8 cellular contexts compared by ENCODE assay signal in genomic region chr12:47903927-47904646, GRCh38. TPM values are rescaled to one million over a fixed set of nuclear protein-coding genes. Genes with fewer than 3 reads are reported as not detected.
A peak's percentile ranks its signal among the peaks of the same experiment; 100 is the strongest.
DNase-seq lines count a peak whose midpoint lies in the region; ATAC-seq and TF ChIP-seq lines count a peak whose summit lies in the region.

No MANE protein-coding gene starts in this region.

- peak in 1 of 4 donors; percentile 21 for ATAC-seq in right lobe of liver
- no peak for ATAC-seq in HG03097 (IDR thresholded peaks at IDR 0.05; ENCODE audit: low FRiP score, unreplicated experiment)
- no peak for ATAC-seq in HG03457 (IDR thresholded peaks at IDR 0.05; ENCODE audit: unreplicated experiment)

- H3K4me3 ChIP-seq in breast epithelium (peak overlapping the region; percentile 56 to 76 (median 60)), right lobe of liver (peak overlapping the region; percentile 42 to 65 (median 60))

- H3K9me3 ChIP-seq in breast epithelium (no peaks in the 10 kb centered on the region), right lobe of liver (no peaks in the 10 kb centered on the region)

- H3K4me1 ChIP-seq in breast epithelium (peaks cover 0 to 20% of the 10 kb centered on the region in 2 donors), right lobe of liver (peaks cover 0 to 6% (median 0%) of the 10 kb centered on the region in 4 donors)

- peak; percentile 76 for DNase-seq in AG08395 (ENCODE audit: low spot score)
- peak; percentile 64 for DNase-seq in HS-27A (ENCODE audit: low read depth)
- DNase-seq in UCSD-AML1 (lab: John Stamatoyannopoulos, UW; ENCODE audit: unreplicated experiment), result peak; percentile 67
- peak in 1 of 2 donors; percentile 65 for DNase-seq in breast epithelium (ENCODE audit: low spot score in 2 of 2)
- DNase-seq in right lobe of liver, result peak in 1 of 3 donors; percentile 48
- peak; percentile 24 for DNase-seq in stimulated activated CD8-positive, alpha-beta memory T cell treated with anti-CD3 and anti-CD28 coated beads, Interleukin-15, amount 100 ng/mL, for 24 hours (ENCODE audit: low read depth)

- peak overlapping the region; percentile 84 to 87 for H3K27ac ChIP-seq in breast epithelium
- H3K27ac ChIP-seq in right lobe of liver, result no peak overlapping the region

- H3K36me3 ChIP-seq in breast epithelium (no peaks in the 10 kb centered on the region), right lobe of liver (no peaks in the 10 kb centered on the region)

- TF ChIP-seq POLR2A in breast epithelium (IDR thresholded peaks at IDR 0.05) (no peak), right lobe of liver (IDR thresholded peaks at IDR 0.05) (no peak)

- H3K27me3 ChIP-seq in breast epithelium, result no peaks in the 10 kb centered on the region
- H3K27me3 ChIP-seq in right lobe of liver, result no peaks in the 10 kb centered on the region

- intact Hi-C loops in breast epithelium (cut with DNase I; ENCODE audit: low total_unique reads), result loop anchor here (10.0 kb wide), 1 partner anchor 51 kb away; no protein-coding TSS in a partner anchor
- intact Hi-C loops in right lobe of liver (cut with DNase I), result no loop called here

- 22% methylated on average over 3 of the region's 6 CpGs for WGBS in right lobe of liver (ENCODE audit: insufficient coverage, low coverage, low lambda C conversion rate, missing lambda C conversion rate)

- TF ChIP-seq CTCF in breast epithelium (IDR thresholded peaks at IDR 0.05) (no peak), right lobe of liver (IDR thresholded peaks at IDR 0.05) (no peak)

RNA-seq across cellular contexts. Expression of gene VDR, which starts 0.7 kb away (rescaled TPM):
- total RNA-seq in breast epithelium (10 to 100 TPM in 2 of 3 donors, 1 to 10 TPM in 1; 1.6 to 41.7 (median 16.1) TPM), right lobe of liver (1 to 10 TPM in 1 of 6 experiments, under 1 TPM in 5; 0.18 to 1.2 (median 0.39) TPM)

RNA-seq across cellular contexts. Expression of gene TMEM106C, which starts 59.3 kb away (rescaled TPM):
- total RNA-seq in breast epithelium (100 to 1,000 TPM in 1 of 3 donors, 10 to 100 TPM in 2; 35.2 to 131 (median 73.4) TPM), right lobe of liver (10 to 100 TPM; 13.8 to 55.6 (median 34.7) TPM)

Comparison
In these comparisons a context has a peak if more than half of its experiments do, and no peak if none do; other contexts are left out.
1. H3K27ac ChIP-seq: peak in breast epithelium (2 of 2); none in right lobe of liver (0 of 3).